In the genomic region with DNA sequence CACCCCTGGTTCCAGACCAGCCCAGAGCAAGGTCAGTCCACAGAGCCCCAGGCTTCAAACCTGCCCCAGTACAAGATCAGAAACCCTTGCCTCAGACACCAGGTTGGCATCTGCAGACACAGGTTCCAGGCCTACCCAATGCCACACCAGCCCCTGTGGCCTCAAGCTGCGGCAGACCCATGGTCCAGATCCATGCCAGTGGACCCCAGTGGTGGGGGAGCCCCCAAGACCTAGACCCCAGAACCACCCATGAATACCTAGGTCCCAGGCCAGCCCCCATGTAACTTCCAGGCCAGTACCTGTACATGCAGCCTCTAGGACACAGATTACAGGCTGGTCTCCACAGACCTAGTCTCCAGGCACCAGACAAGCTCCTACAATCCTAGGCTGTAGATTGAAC, we compare ENCODE assay signal across 1 cellular context.
TF ChIP-seq lines count a peak whose summit lies in the region.

No MANE protein-coding gene starts in this region.

TF ChIP-seq in H1, 55 proteins besides CTCF, POLR2A, EP300 and RAD21:
- TF ChIP-seq, protein P1, sequence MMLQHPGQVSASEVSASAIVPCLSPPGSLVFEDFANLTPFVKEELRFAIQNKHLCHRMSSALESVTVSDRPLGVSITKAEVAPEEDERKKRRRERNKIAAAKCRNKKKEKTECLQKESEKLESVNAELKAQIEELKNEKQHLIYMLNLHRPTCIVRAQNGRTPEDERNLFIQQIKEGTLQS (IDR thresholded peaks at IDR 0.05; ENCODE audit: insufficient read depth, low read depth, low read length): no peak
- TF ChIP-seq, protein P2, sequence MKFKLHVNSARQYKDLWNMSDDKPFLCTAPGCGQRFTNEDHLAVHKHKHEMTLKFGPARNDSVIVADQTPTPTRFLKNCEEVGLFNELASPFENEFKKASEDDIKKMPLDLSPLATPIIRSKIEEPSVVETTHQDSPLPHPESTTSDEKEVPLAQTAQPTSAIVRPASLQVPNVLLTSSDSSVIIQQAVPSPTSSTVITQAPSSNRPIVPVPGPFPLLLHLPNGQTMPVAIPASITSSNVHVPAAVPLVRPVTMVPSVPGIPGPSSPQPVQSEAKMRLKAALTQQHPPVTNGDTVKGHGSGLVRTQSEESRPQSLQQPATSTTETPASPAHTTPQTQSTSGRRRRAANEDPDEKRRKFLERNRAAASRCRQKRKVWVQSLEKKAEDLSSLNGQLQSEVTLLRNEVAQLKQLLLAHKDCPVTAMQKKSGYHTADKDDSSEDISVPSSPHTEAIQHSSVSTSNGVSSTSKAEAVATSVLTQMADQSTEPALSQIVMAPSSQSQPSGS (IDR thresholded peaks at IDR 0.05; ENCODE audit: low read length): no peak
- no peak for TF ChIP-seq CREB1 (IDR thresholded peaks at IDR 0.05)
- TF ChIP-seq BACH1 (IDR thresholded peaks at IDR 0.05; ENCODE audit: low read length): no peak
- TF ChIP-seq SIRT6 (IDR thresholded peaks at IDR 0.05; ENCODE audit: low read length): no peak
- no peak for TF ChIP-seq CHD1 (IDR thresholded peaks at IDR 0.05; ENCODE audit: low read depth, low read length)
- TF ChIP-seq SP4 (IDR thresholded peaks at IDR 0.05; ENCODE audit: low read length): no peak
- TF ChIP-seq YY1 (IDR thresholded peaks at IDR 0.05; ENCODE audit: low read depth, low read length): no peak
- TF ChIP-seq ASH2L (IDR thresholded peaks at IDR 0.05; ENCODE audit: low read length): no peak
- no peak for TF ChIP-seq EGR1 (IDR thresholded peaks at IDR 0.05; ENCODE audit: borderline replicate concordance, low read depth, low read length)
- TF ChIP-seq GABPA (IDR thresholded peaks at IDR 0.05; ENCODE audit: borderline replicate concordance, insufficient read depth, low read length): no peak
- TF ChIP-seq CBX5 (IDR thresholded peaks at IDR 0.05; ENCODE audit: low read depth, low read length): no peak
- no peak for TF ChIP-seq E2F6 (IDR thresholded peaks at IDR 0.05)
- TF ChIP-seq NRF1 (IDR thresholded peaks at IDR 0.05; ENCODE audit: low read depth, low read length): no peak
- TF ChIP-seq, protein P3, sequence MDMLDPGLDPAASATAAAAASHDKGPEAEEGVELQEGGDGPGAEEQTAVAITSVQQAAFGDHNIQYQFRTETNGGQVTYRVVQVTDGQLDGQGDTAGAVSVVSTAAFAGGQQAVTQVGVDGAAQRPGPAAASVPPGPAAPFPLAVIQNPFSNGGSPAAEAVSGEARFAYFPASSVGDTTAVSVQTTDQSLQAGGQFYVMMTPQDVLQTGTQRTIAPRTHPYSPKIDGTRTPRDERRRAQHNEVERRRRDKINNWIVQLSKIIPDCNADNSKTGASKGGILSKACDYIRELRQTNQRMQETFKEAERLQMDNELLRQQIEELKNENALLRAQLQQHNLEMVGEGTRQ (IDR thresholded peaks at IDR 0.05; ENCODE audit: low read length): no peak
- TF ChIP-seq SRF (IDR thresholded peaks at IDR 0.05; ENCODE audit: low read depth, low read length): no peak
- TF ChIP-seq, protein P4, sequence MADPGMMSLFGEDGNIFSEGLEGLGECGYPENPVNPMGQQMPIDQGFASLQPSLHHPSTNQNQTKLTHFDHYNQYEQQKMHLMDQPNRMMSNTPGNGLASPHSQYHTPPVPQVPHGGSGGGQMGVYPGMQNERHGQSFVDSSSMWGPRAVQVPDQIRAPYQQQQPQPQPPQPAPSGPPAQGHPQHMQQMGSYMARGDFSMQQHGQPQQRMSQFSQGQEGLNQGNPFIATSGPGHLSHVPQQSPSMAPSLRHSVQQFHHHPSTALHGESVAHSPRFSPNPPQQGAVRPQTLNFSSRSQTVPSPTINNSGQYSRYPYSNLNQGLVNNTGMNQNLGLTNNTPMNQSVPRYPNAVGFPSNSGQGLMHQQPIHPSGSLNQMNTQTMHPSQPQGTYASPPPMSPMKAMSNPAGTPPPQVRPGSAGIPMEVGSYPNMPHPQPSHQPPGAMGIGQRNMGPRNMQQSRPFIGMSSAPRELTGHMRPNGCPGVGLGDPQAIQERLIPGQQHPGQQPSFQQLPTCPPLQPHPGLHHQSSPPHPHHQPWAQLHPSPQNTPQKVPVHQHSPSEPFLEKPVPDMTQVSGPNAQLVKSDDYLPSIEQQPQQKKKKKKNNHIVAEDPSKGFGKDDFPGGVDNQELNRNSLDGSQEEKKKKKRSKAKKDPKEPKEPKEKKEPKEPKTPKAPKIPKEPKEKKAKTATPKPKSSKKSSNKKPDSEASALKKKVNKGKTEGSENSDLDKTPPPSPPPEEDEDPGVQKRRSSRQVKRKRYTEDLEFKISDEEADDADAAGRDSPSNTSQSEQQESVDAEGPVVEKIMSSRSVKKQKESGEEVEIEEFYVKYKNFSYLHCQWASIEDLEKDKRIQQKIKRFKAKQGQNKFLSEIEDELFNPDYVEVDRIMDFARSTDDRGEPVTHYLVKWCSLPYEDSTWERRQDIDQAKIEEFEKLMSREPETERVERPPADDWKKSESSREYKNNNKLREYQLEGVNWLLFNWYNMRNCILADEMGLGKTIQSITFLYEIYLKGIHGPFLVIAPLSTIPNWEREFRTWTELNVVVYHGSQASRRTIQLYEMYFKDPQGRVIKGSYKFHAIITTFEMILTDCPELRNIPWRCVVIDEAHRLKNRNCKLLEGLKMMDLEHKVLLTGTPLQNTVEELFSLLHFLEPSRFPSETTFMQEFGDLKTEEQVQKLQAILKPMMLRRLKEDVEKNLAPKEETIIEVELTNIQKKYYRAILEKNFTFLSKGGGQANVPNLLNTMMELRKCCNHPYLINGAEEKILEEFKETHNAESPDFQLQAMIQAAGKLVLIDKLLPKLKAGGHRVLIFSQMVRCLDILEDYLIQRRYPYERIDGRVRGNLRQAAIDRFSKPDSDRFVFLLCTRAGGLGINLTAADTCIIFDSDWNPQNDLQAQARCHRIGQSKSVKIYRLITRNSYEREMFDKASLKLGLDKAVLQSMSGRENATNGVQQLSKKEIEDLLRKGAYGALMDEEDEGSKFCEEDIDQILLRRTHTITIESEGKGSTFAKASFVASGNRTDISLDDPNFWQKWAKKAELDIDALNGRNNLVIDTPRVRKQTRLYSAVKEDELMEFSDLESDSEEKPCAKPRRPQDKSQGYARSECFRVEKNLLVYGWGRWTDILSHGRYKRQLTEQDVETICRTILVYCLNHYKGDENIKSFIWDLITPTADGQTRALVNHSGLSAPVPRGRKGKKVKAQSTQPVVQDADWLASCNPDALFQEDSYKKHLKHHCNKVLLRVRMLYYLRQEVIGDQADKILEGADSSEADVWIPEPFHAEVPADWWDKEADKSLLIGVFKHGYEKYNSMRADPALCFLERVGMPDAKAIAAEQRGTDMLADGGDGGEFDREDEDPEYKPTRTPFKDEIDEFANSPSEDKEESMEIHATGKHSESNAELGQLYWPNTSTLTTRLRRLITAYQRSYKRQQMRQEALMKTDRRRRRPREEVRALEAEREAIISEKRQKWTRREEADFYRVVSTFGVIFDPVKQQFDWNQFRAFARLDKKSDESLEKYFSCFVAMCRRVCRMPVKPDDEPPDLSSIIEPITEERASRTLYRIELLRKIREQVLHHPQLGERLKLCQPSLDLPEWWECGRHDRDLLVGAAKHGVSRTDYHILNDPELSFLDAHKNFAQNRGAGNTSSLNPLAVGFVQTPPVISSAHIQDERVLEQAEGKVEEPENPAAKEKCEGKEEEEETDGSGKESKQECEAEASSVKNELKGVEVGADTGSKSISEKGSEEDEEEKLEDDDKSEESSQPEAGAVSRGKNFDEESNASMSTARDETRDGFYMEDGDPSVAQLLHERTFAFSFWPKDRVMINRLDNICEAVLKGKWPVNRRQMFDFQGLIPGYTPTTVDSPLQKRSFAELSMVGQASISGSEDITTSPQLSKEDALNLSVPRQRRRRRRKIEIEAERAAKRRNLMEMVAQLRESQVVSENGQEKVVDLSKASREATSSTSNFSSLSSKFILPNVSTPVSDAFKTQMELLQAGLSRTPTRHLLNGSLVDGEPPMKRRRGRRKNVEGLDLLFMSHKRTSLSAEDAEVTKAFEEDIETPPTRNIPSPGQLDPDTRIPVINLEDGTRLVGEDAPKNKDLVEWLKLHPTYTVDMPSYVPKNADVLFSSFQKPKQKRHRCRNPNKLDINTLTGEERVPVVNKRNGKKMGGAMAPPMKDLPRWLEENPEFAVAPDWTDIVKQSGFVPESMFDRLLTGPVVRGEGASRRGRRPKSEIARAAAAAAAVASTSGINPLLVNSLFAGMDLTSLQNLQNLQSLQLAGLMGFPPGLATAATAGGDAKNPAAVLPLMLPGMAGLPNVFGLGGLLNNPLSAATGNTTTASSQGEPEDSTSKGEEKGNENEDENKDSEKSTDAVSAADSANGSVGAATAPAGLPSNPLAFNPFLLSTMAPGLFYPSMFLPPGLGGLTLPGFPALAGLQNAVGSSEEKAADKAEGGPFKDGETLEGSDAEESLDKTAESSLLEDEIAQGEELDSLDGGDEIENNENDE (IDR thresholded peaks at IDR 0.05; ENCODE audit: insufficient replicate concordance, low read length): no peak
